Comparison of ENCODE assay signal across 9 cellular contexts in genomic region chr17:37405522-37405921, GRCh38. TPM values are rescaled to one million over a fixed set of nuclear protein-coding genes. Genes with fewer than 3 reads are reported as not detected.
A peak's percentile ranks its signal among the peaks of the same experiment; 100 is the strongest.
DNase-seq lines count a peak whose midpoint lies in the region; ATAC-seq, FAIRE-seq and TF ChIP-seq lines count a peak whose summit lies in the region.
"Not testable (repeated sequence)": the region's sequence is repeated elsewhere in the genome, so short reads cannot be mapped to it uniquely, and the experiment has no call there.
"Had no signal": no experiment of that assay in that cellular context is flagged by ENCODE, and none has a peak within 500 bp of the region (broad histone marks: within the 10 kb centered on the region; RNA-seq: fewer than 3 reads in every experiment).

No MANE protein-coding gene starts in this region.

- not testable (repeated sequence) for H3K9me3 Mint-ChIP-seq in Caco-2 (ENCODE audit: unreplicated experiment); T-helper 2 cell treated with Interferon-gamma antibody and Interleukin-4, amounts not matched to agents 5 μg/mL and 100 μg/mL, for 36 hours

- not testable (repeated sequence) for ATAC-seq in upper lobe of right lung

- not testable (repeated sequence) for H3K9me3 ChIP-seq in Caco-2; adipocyte (ENCODE audit: control insufficient read depth, low read length); endothelial cell of umbilical vein (replicated peaks; ENCODE audit: control insufficient read depth, insufficient read depth, low read length); parathyroid adenoma (ENCODE audit: control insufficient read depth, low read length); upper lobe of right lung

- not testable (repeated sequence) for H3K36me3 ChIP-seq in Caco-2 (ENCODE audit: control insufficient read depth, insufficient read depth, low read length); adipocyte (ENCODE audit: control insufficient read depth, insufficient read depth, low read length, severe bottlenecking); endothelial cell of umbilical vein (ENCODE audit: control insufficient read depth in 2 of 2, extremely low read depth in 1 of 2, insufficient read depth in 2 of 2, low read length in 2 of 2); kidney epithelial cell (ENCODE audit: control insufficient read depth, insufficient read depth, low read length); parathyroid adenoma (ENCODE audit: control insufficient read depth, insufficient read depth, low read length); upper lobe of right lung

- H3K4me3 Mint-ChIP-seq in Caco-2 (ENCODE audit: unreplicated experiment), result peak overlapping the region; percentile 93
- H3K4me3 Mint-ChIP-seq in T-helper 2 cell treated with Interferon-gamma antibody and Interleukin-4, amounts not matched to agents 5 μg/mL and 100 μg/mL, for 36 hours, result peak overlapping the region; percentile 97

- peaks cover 12% of the 10 kb centered on the region for H3K4me1 Mint-ChIP-seq in Caco-2 (ENCODE audit: low read depth, unreplicated experiment)
- H3K4me1 Mint-ChIP-seq in T-helper 2 cell treated with Interferon-gamma antibody and Interleukin-4, amounts not matched to agents 5 μg/mL and 100 μg/mL, for 36 hours (ENCODE audit: low read depth), result peaks cover 43% of the 10 kb centered on the region

- CTCF ChIA-PET in Caco-2 (lab: Charles Lee), result interaction anchor here (1.9 kb wide), 1 partner anchor 32 kb away, joined by 6 read pairs; no protein-coding TSS in a partner anchor
- CTCF ChIA-PET in endothelial cell of umbilical vein (lab: Charles Lee), result interaction anchor here (3.6 kb wide), 1 partner anchor 32 kb away, joined by 22 read pairs; no protein-coding TSS in a partner anchor

- H2AFZ ChIP-seq in endothelial cell of umbilical vein (ENCODE audit: low read depth, low read length); parathyroid adenoma: not testable (repeated sequence)

- H3K27me3 ChIP-seq in Caco-2 (replicated peaks; ENCODE audit: control insufficient read depth, insufficient read depth, low read length); adipocyte (replicated peaks; ENCODE audit: control insufficient read depth, insufficient read depth, low read length); endothelial cell of umbilical vein (ENCODE audit: control insufficient read depth in 2 of 2, insufficient read depth in 2 of 2, low read length in 2 of 2); kidney epithelial cell (ENCODE audit: control insufficient read depth, insufficient read depth, low read length); parathyroid adenoma (ENCODE audit: control insufficient read depth, insufficient read depth, low read length); upper lobe of right lung: not testable (repeated sequence)

- not testable (repeated sequence) for H3K27ac ChIP-seq in endothelial cell of umbilical vein (ENCODE audit: insufficient read depth, low read depth, low read length); parathyroid adenoma; upper lobe of right lung

- H3K9ac ChIP-seq in adipocyte (ENCODE audit: low read length), result peak overlapping the region; percentile 95
- H3K9ac ChIP-seq in endothelial cell of umbilical vein (replicated peaks; ENCODE audit: extremely low read depth, insufficient read depth, low read length), result peak overlapping the region; percentile 82
- H3K9ac ChIP-seq in parathyroid adenoma, result not testable (repeated sequence)

- H3K27me3 Mint-ChIP-seq in Caco-2 (ENCODE audit: insufficient read depth, unreplicated experiment); T-helper 2 cell treated with Interferon-gamma antibody and Interleukin-4, amounts not matched to agents 5 μg/mL and 100 μg/mL, for 36 hours (ENCODE audit: low read depth): not testable (repeated sequence)

- H3K4me3 ChIP-seq in Caco-2 (ENCODE audit: low read depth, low read length), result peak overlapping the region; percentile 99
- peak overlapping the region; percentile 92 for H3K4me3 ChIP-seq in Jurkat, Clone E6-1 (ENCODE audit: low read length)
- peak overlapping the region; percentile 87 for H3K4me3 ChIP-seq in adipocyte (ENCODE audit: low read length)
- H3K4me3 ChIP-seq in endothelial cell of umbilical vein (replicated peaks in 1 of 3; ENCODE audit: insufficient read depth in 1 of 3, low read depth in 1 of 3, low read length in 3 of 3), result peak overlapping the region in 2 of 3 experiments; percentile 22 to 86
- H3K4me3 ChIP-seq in kidney epithelial cell (ENCODE audit: low read depth, low read length), result peak overlapping the region; percentile 89
- not testable (repeated sequence) for H3K4me3 ChIP-seq in parathyroid adenoma (ENCODE audit: low read depth, low read length)
- H3K4me3 ChIP-seq in upper lobe of right lung, result peak overlapping the region; percentile 94

- H4K20me1 ChIP-seq in endothelial cell of umbilical vein (replicated peaks; ENCODE audit: control insufficient read depth, extremely low read depth, insufficient read depth, low read length), result not testable (repeated sequence)

- peaks cover 41% of the 10 kb centered on the region for H3K36me3 Mint-ChIP-seq in Caco-2 (ENCODE audit: insufficient read depth, unreplicated experiment)
- peaks cover 40% of the 10 kb centered on the region for H3K36me3 Mint-ChIP-seq in T-helper 2 cell treated with Interferon-gamma antibody and Interleukin-4, amounts not matched to agents 5 μg/mL and 100 μg/mL, for 36 hours (ENCODE audit: low read depth)

- not testable (repeated sequence) for FAIRE-seq in endothelial cell of umbilical vein (lab: Jason Lieb, UNC)

- dilution Hi-C loops in endothelial cell of umbilical vein (cut with MboI; ENCODE audit: extremely low pct_ligation_motif_present, low sequenced_read_pairs), result not testable (repeated sequence)

- not testable (repeated sequence) for TF ChIP-seq CTCF in Caco-2 (IDR thresholded peaks at IDR 0.05; ENCODE audit: insufficient read depth in 1 of 2, low read depth in 1 of 2, low read length in 1 of 2, severe bottlenecking in 1 of 2, unreplicated experiment in 1 of 2); endothelial cell of umbilical vein (IDR thresholded peaks at IDR 0.05; ENCODE audit: extremely low read depth in 1 of 2, insufficient read depth in 1 of 2, low read depth in 1 of 2, low read length in 2 of 2); kidney epithelial cell (IDR thresholded peaks at IDR 0.05; ENCODE audit: insufficient read depth, low read length, poor library complexity, severe bottlenecking); parathyroid adenoma (IDR thresholded peaks at IDR 0.05); upper lobe of right lung (IDR thresholded peaks at IDR 0.05)

- H3K9me1 ChIP-seq in endothelial cell of umbilical vein (replicated peaks; ENCODE audit: control insufficient read depth, extremely low read depth, insufficient read depth, low read length), result not testable (repeated sequence)

- peaks cover 45% of the 10 kb centered on the region for H3K79me2 ChIP-seq in endothelial cell of umbilical vein (ENCODE audit: control insufficient read depth, insufficient read depth, low read length)
- not testable (repeated sequence) for H3K79me2 ChIP-seq in parathyroid adenoma

- not testable (repeated sequence) for BruUV-seq in Caco-2 (replicated peaks; lab: Mats Ljungman, UMichigan); endothelial cell of umbilical vein (replicated peaks; lab: Mats Ljungman, UMichigan)

- H3K4me1 ChIP-seq in Caco-2, result peaks cover 14% of the 10 kb centered on the region; the same call in 1 of the 2 replicates
- peaks cover 24% of the 10 kb centered on the region for H3K4me1 ChIP-seq in adipocyte (ENCODE audit: control insufficient read depth, insufficient read depth, low read length)
- H3K4me1 ChIP-seq in endothelial cell of umbilical vein (ENCODE audit: control insufficient read depth, extremely low read depth, insufficient read depth, low read length), result peaks cover 12% of the 10 kb centered on the region
- H3K4me1 ChIP-seq in parathyroid adenoma, result not testable (repeated sequence)
- H3K4me1 ChIP-seq in upper lobe of right lung, result peaks cover 10% of the 10 kb centered on the region

- not testable (repeated sequence) for TF ChIP-seq POLR2A in endothelial cell of umbilical vein (IDR thresholded peaks at IDR 0.05; ENCODE audit: low read depth, low read length)

- POLR2A ChIA-PET in Caco-2 (lab: Charles Lee), result interaction anchor here (1.1 kb wide), 1 partner anchor 47 kb away, joined by 3 read pairs; no protein-coding TSS in a partner anchor
- POLR2A ChIA-PET in endothelial cell of umbilical vein (lab: Charles Lee), result interaction anchor here (0.6 kb wide), 1 partner anchor 36 kb away, joined by 4 read pairs; no protein-coding TSS in a partner anchor

- H3K4me2 ChIP-seq in endothelial cell of umbilical vein (ENCODE audit: insufficient read depth, low read length) (peak overlapping the region; percentile 89), parathyroid adenoma (ENCODE audit: low read length) (peak overlapping the region; percentile 72)

- not testable (repeated sequence) for DNase-seq in Caco-2; Jurkat, Clone E6-1 (ENCODE audit: low read depth, low spot score); T-helper 2 cell treated with Interferon-gamma antibody and Interleukin-4, amounts not matched to agents 5 μg/mL and 100 μg/mL, for 36 hours (ENCODE audit: low spot score); adipocyte (ENCODE audit: low read depth); endothelial cell of umbilical vein (ENCODE audit: low read depth, low spot score); kidney epithelial cell (ENCODE audit: low read depth); upper lobe of right lung

- peak overlapping the region; percentile 87 for H3K27ac Mint-ChIP-seq in Caco-2 (ENCODE audit: unreplicated experiment)
- peak overlapping the region; percentile 97 for H3K27ac Mint-ChIP-seq in T-helper 2 cell treated with Interferon-gamma antibody and Interleukin-4, amounts not matched to agents 5 μg/mL and 100 μg/mL, for 36 hours

- intact Hi-C loops in Caco-2 (cut with micrococcal nuclease; ENCODE audit: unreplicated experiment); upper lobe of right lung (cut with DNase I): not testable (repeated sequence)
- intact Hi-C loops in endothelial cell of umbilical vein (cut with micrococcal nuclease), result loop anchor here (5.0 kb wide), 2 partner anchors 48 to 237 kb away; partner anchors contain the start of gene DDX52

RNA-seq across cellular contexts. Expression of gene ACACA, which starts 1.1 kb away (rescaled TPM):
- total RNA-seq in Caco-2 (2022), result 108 and 113 TPM in 2 replicates
- polyA plus RNA-seq in Jurkat, Clone E6-1 (2012; ENCODE audit: insufficient read depth, insufficient read length), result 47.3 TPM
- total RNA-seq in endothelial cell of umbilical vein, result 116 and 124 TPM in 2 replicates
- 55.3 and 56.8 TPM in 2 replicates for polyA plus RNA-seq in endothelial cell of umbilical vein
- 54.5 and 55.8 TPM in 2 replicates for polyA plus RNA-seq in endothelial cell of umbilical vein (2011; cell fraction: cytosol; rRNA removed)
- polyA plus RNA-seq in endothelial cell of umbilical vein (2011; cell fraction: nucleus; rRNA removed), result 108 and 114 TPM in 2 replicates
- 52.4 and 55.1 TPM in 2 replicates for polyA plus RNA-seq in endothelial cell of umbilical vein (2012)
- polyA minus RNA-seq in endothelial cell of umbilical vein, result 343 and 426 TPM in 2 replicates
- 136 TPM for polyA minus RNA-seq in endothelial cell of umbilical vein (2011; cell fraction: cytosol; rRNA and poly(A)+ RNA removed)
- polyA minus RNA-seq in endothelial cell of umbilical vein (2011; cell fraction: nucleus; rRNA and poly(A)+ RNA removed), result 301 and 431 TPM in 2 replicates
- total RNA-seq in kidney epithelial cell, result 40.7 and 54.2 TPM in 2 replicates
- total RNA-seq in upper lobe of right lung, result 110 TPM

RNA-seq across cellular contexts. Expression of gene TADA2A, which starts 1.2 kb away (rescaled TPM):
- total RNA-seq in Caco-2 (2022) (27.3 and 29.4 TPM in 2 replicates), endothelial cell of umbilical vein (20.5 and 22.4 TPM in 2 replicates), kidney epithelial cell (14.5 and 25.1 TPM in 2 replicates), upper lobe of right lung (21.4 TPM)
- 39.4 TPM for polyA plus RNA-seq in Jurkat, Clone E6-1 (2012; ENCODE audit: insufficient read depth, insufficient read length)
- 9.9 and 11.1 TPM in 2 replicates for polyA plus RNA-seq in endothelial cell of umbilical vein
- 10.1 and 12.5 TPM in 2 replicates for polyA plus RNA-seq in endothelial cell of umbilical vein (2011; cell fraction: cytosol; rRNA removed)
- polyA plus RNA-seq in endothelial cell of umbilical vein (2011; cell fraction: nucleus; rRNA removed), result 38.9 and 40.2 TPM in 2 replicates
- 16.8 and 17.9 TPM in 2 replicates for polyA plus RNA-seq in endothelial cell of umbilical vein (2012)
- polyA minus RNA-seq in endothelial cell of umbilical vein, result 36.2 TPM in 2 replicates
- polyA minus RNA-seq in endothelial cell of umbilical vein (2011; cell fraction: cytosol; rRNA and poly(A)+ RNA removed), result 18.1 TPM
- polyA minus RNA-seq in endothelial cell of umbilical vein (2011; cell fraction: nucleus; rRNA and poly(A)+ RNA removed), result 27.5 and 35.4 TPM in 2 replicates

RNA-seq across cellular contexts. Expression of gene C17orf78, which starts 29.7 kb away (rescaled TPM):
- total RNA-seq in Caco-2 (2022), result not detected in 2 replicates
- polyA plus RNA-seq in Jurkat, Clone E6-1 (2012; ENCODE audit: insufficient read depth, insufficient read length), result not detected
- not detected in 2 replicates for total RNA-seq in endothelial cell of umbilical vein
- not detected in 2 replicates for polyA plus RNA-seq in endothelial cell of umbilical vein
- polyA plus RNA-seq in endothelial cell of umbilical vein (2011; cell fraction: cytosol; rRNA removed), result not detected in 2 replicates
- polyA plus RNA-seq in endothelial cell of umbilical vein (2011; cell fraction: nucleus; rRNA removed), result not detected in 2 replicates
- polyA plus RNA-seq in endothelial cell of umbilical vein (2012), result not detected in 2 replicates
- not detected in 2 replicates for polyA minus RNA-seq in endothelial cell of umbilical vein
- not detected for polyA minus RNA-seq in endothelial cell of umbilical vein (2011; cell fraction: cytosol; rRNA and poly(A)+ RNA removed)
- not detected in 2 replicates for polyA minus RNA-seq in endothelial cell of umbilical vein (2011; cell fraction: nucleus; rRNA and poly(A)+ RNA removed)
- total RNA-seq in kidney epithelial cell, result not detected in 2 replicates
- not detected for total RNA-seq in upper lobe of right lung
- total RNA-seq: mucosa of gallbladder had no signal
